In genomic region chr3:27789420-27789819, GRCh38 we compare ENCODE assay signal across 21 cellular contexts.
"Had no signal": no experiment of that assay in that cellular context is flagged by ENCODE, and none has a peak within 500 bp of the region (broad histone marks: within the 10 kb centered on the region; RNA-seq: fewer than 3 reads in every experiment).

No MANE protein-coding gene starts in this region.

- DNase-seq: Kasumi-1, KBM-7, MM.1S, NCI-H1048, NCI-H1105, NCI-H1417, NCI-H1436 treated with DMSO at 0.1 percent for 48 hours, NCI-H1694, NCI-H187 treated with DMSO at 0.1 percent for 48 hours, NCI-H2029 treated with DMSO at 0.1 percent for 48 hours, NCI-H2171 treated with DMSO at 0.1 percent for 48 hours, NCI-H345, NCI-H446 treated with DMSO at 0.1 percent for 48 hours, NCI-H510A treated with DMSO at 0.1 percent for 48 hours, NCI-H526, NCI-H774, SHP77, SK-N-SH, SW 1271, T-cell had no signal

- H3K9me3 ChIP-seq: SK-N-SH had no signal

- ATAC-seq: T-cell had no signal

- H3K9ac ChIP-seq: SK-N-SH had no signal

- H3K27ac ChIP-seq: RWPE1 had no signal

- H3K4me2 ChIP-seq: SK-N-SH had no signal
